ENCODE assay signal across 13 cellular contexts in the genomic region with DNA sequence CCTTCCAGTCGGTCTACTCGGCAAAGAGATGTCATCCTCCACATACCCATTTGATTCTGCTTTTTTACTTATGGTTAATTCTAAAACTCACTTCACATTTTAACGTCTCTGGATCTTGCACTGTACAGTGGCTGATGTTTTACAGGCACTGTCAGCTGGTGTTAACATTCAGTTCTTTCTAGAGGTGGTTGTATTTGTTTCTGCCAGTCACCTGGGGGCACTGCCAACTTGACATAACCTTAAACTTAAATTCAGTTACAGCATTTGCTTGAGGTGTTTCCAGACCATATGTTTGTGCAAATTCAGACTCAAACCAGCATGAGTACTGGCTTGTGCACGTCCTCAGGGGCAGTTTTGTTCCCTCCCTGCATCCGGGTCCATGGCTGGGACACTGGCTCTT. TPM values are rescaled to one million over a fixed set of nuclear protein-coding genes. Genes with fewer than 3 reads are reported as not detected.
DNase-seq lines count a peak whose midpoint lies in the region; ATAC-seq and TF ChIP-seq lines count a peak whose summit lies in the region.
"Had no signal": no experiment of that assay in that cellular context is flagged by ENCODE, and none has a peak within 500 bp of the region (broad histone marks: within the 10 kb centered on the region; RNA-seq: fewer than 3 reads in every experiment).

No MANE protein-coding gene starts in this region.

- peak overlapping the region; percentile 15 for H3K27ac ChIP-seq in rectal smooth muscle tissue (ENCODE audit: low read depth, low read length)
- H3K27ac ChIP-seq: RWPE1 had no signal

- no peak for ATAC-seq in activated T-helper 17 cell treated with anti-CD3 and anti-CD28 coated beads, Interleukin-2, amount 50 U/mL, for 72 hours (replicated peaks)
- no peak for ATAC-seq in HG02571 (IDR thresholded peaks at IDR 0.05; ENCODE audit: unreplicated experiment)
- ATAC-seq in HG03280 (IDR thresholded peaks at IDR 0.05; ENCODE audit: unreplicated experiment), result no peak

- no peak for DNase-seq in activated CD4-positive, alpha-beta T cell treated with anti-CD3 and anti-CD28 coated beads, Interleukin-2, amount 10 ng/mL, durations not matched to agents 7 days and 5 days
- no peak for DNase-seq in activated CD4-positive, alpha-beta T cell treated with anti-CD3 and anti-CD28 coated beads, Interleukin-2, amount 50 U/mL, for 1 hour
- DNase-seq in LNCaP clone FGC (ENCODE audit: low read depth) (peak; percentile 56), T-helper 9 cell (no peak)
- DNase-seq: activated effector memory CD4-positive, alpha-beta T cell treated with Interleukin-2 at 50 U/mL for 16 hours; GDM1; NCI-H187 treated with DMSO at 0.1 percent for 48 hours; small intestine had no signal

- peak overlapping the region; percentile 96 for H3K4me3 Mint-ChIP-seq in activated CD4-positive, alpha-beta T cell treated with anti-CD3 and anti-CD28 coated beads, Interleukin-2, amount 10 ng/mL, durations not matched to agents 7 days and 5 days
- peak overlapping the region; percentile 85 for H3K4me3 Mint-ChIP-seq in activated T-helper 17 cell treated with anti-CD3 and anti-CD28 coated beads, Interleukin-2, amount 50 U/mL, for 72 hours

- H3K9ac ChIP-seq in rectal smooth muscle tissue (ENCODE audit: low read length), result no peak overlapping the region

- H3K36me3 Mint-ChIP-seq in activated CD4-positive, alpha-beta T cell treated with anti-CD3 and anti-CD28 coated beads, Interleukin-2, amount 10 ng/mL, durations not matched to agents 7 days and 5 days (ENCODE audit: low read depth), result peaks cover 69% of the 10 kb centered on the region
- peaks cover 27% of the 10 kb centered on the region for H3K36me3 Mint-ChIP-seq in activated T-helper 17 cell treated with anti-CD3 and anti-CD28 coated beads, Interleukin-2, amount 50 U/mL, for 72 hours (ENCODE audit: low read depth)

- H3K9me3 Mint-ChIP-seq in activated CD4-positive, alpha-beta T cell treated with anti-CD3 and anti-CD28 coated beads, Interleukin-2, amount 10 ng/mL, durations not matched to agents 7 days and 5 days, result no peaks in the 10 kb centered on the region
- no peaks in the 10 kb centered on the region for H3K9me3 Mint-ChIP-seq in activated T-helper 17 cell treated with anti-CD3 and anti-CD28 coated beads, Interleukin-2, amount 50 U/mL, for 72 hours

- POLR2A ChIA-PET in activated CD4-positive, alpha-beta T cell treated with anti-CD3 and anti-CD28 coated beads, Interleukin-2, amount 10 ng/mL, durations not matched to agents 7 days and 5 days (lab: Charles Lee), result no interaction called here

- CTCF ChIA-PET in activated CD4-positive, alpha-beta T cell treated with anti-CD3 and anti-CD28 coated beads, Interleukin-2, amount 10 ng/mL, durations not matched to agents 7 days and 5 days (lab: Charles Lee), result interaction anchor here (0.9 to 1.2 kb wide), 2 partner anchors 12 to 49 kb away, joined by 3 to 4 read pairs; no protein-coding TSS in a partner anchor

- H3K36me3 ChIP-seq in rectal smooth muscle tissue (ENCODE audit: control insufficient read depth, insufficient read depth, low read length), result no peaks in the 10 kb centered on the region

- peak overlapping the region; percentile 87 for H3K27ac Mint-ChIP-seq in activated CD4-positive, alpha-beta T cell treated with anti-CD3 and anti-CD28 coated beads, Interleukin-2, amount 10 ng/mL, durations not matched to agents 7 days and 5 days
- peak overlapping the region; percentile 47 for H3K27ac Mint-ChIP-seq in activated T-helper 17 cell treated with anti-CD3 and anti-CD28 coated beads, Interleukin-2, amount 50 U/mL, for 72 hours

- TF ChIP-seq CTCF in LNCaP clone FGC (IDR thresholded peaks at IDR 0.05; ENCODE audit: control insufficient read depth, extremely low read depth, insufficient read depth), result peak; percentile 43

- H3K27me3 ChIP-seq in rectal smooth muscle tissue (ENCODE audit: control insufficient read depth, insufficient read depth, low read length), result no peaks in the 10 kb centered on the region

- H3K4me1 Mint-ChIP-seq in activated CD4-positive, alpha-beta T cell treated with anti-CD3 and anti-CD28 coated beads, Interleukin-2, amount 10 ng/mL, durations not matched to agents 7 days and 5 days, result peaks cover 73% of the 10 kb centered on the region
- H3K4me1 Mint-ChIP-seq in activated T-helper 17 cell treated with anti-CD3 and anti-CD28 coated beads, Interleukin-2, amount 50 U/mL, for 72 hours, result peaks cover 24% of the 10 kb centered on the region

- H3K4me3 ChIP-seq in LNCaP clone FGC (ENCODE audit: low read depth, low read length) (no peak overlapping the region), rectal smooth muscle tissue (ENCODE audit: low read length) (no peak overlapping the region)

- no peaks in the 10 kb centered on the region for H3K27me3 Mint-ChIP-seq in activated CD4-positive, alpha-beta T cell treated with anti-CD3 and anti-CD28 coated beads, Interleukin-2, amount 10 ng/mL, durations not matched to agents 7 days and 5 days
- no peaks in the 10 kb centered on the region for H3K27me3 Mint-ChIP-seq in activated T-helper 17 cell treated with anti-CD3 and anti-CD28 coated beads, Interleukin-2, amount 50 U/mL, for 72 hours

- peaks cover 11% of the 10 kb centered on the region for H3K4me1 ChIP-seq in rectal smooth muscle tissue (ENCODE audit: control insufficient read depth, insufficient read depth, low read length)

RNA-seq across cellular contexts. Expression of a gene that starts 5.3 kb away (rescaled TPM):
- 10 to 100 TPM; 20.8 to 21.3 TPM for total RNA-seq in activated CD4-positive, alpha-beta T cell treated with anti-CD3 and anti-CD28 coated beads, Interleukin-2, amount 10 ng/mL, durations not matched to agents 7 days and 5 days
- 10 to 100 TPM; 28.0 to 31.2 TPM for total RNA-seq in activated T-helper 17 cell treated with anti-CD3 and anti-CD28 coated beads, Interleukin-2, amount 50 U/mL, for 72 hours

RNA-seq across cellular contexts. Expression of a gene that starts 24.1 kb away (rescaled TPM):
- total RNA-seq in activated CD4-positive, alpha-beta T cell treated with anti-CD3 and anti-CD28 coated beads, Interleukin-2, amount 10 ng/mL, durations not matched to agents 7 days and 5 days, result 10 to 100 TPM; 44.3 to 46.8 TPM
- total RNA-seq in activated T-helper 17 cell treated with anti-CD3 and anti-CD28 coated beads, Interleukin-2, amount 50 U/mL, for 72 hours, result 10 to 100 TPM; 77.4 to 91.9 TPM
